ENCODE assay signal across 8 cellular contexts in the genomic region with DNA sequence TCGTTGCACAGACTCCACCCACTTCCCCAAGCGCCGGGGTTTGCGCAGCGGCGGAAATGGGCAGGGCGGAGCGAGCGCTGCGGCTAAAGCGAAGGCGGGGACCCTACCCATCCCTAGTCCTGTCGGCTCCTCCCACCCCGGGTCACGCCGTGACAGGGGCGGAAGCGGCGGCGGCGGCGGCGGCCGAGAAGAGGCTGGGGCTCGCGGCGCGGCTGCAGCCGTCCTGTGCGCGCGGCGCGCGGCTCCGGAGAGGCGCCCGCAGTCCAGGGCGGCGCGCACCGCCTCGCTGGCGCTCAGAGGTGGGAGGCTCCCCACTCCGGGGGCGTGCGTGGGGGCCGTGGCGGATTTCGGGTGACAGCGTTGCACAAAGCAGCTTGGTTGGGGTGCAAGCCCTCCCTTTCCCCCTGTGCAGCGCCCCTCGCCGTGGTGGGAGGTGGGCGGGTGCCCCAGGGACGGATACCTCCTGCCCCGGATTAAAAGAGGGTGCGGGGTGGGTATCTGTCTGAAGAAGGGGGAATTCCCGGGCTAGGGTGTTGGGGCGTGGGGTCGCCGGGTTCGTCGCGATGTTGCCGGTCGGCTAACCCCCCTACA. TPM values are rescaled to one million over a fixed set of nuclear protein-coding genes. Genes with fewer than 3 reads are reported as not detected.
DNase-seq lines count a peak whose midpoint lies in the region; ATAC-seq and TF ChIP-seq lines count a peak whose summit lies in the region.

A gene with protein sequence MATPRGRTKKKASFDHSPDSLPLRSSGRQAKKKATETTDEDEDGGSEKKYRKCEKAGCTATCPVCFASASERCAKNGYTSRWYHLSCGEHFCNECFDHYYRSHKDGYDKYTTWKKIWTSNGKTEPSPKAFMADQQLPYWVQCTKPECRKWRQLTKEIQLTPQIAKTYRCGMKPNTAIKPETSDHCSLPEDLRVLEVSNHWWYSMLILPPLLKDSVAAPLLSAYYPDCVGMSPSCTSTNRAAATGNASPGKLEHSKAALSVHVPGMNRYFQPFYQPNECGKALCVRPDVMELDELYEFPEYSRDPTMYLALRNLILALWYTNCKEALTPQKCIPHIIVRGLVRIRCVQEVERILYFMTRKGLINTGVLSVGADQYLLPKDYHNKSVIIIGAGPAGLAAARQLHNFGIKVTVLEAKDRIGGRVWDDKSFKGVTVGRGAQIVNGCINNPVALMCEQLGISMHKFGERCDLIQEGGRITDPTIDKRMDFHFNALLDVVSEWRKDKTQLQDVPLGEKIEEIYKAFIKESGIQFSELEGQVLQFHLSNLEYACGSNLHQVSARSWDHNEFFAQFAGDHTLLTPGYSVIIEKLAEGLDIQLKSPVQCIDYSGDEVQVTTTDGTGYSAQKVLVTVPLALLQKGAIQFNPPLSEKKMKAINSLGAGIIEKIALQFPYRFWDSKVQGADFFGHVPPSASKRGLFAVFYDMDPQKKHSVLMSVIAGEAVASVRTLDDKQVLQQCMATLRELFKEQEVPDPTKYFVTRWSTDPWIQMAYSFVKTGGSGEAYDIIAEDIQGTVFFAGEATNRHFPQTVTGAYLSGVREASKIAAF (plus strand): TSS at position 150 of the 591 bp plus-strand sequence. CDS start 4,474 bp downstream, outside the sequence.

- H3K4me1 ChIP-seq in tibial artery = peaks cover 0 to 18% (median 6%) of the 10 kb centered on the region in 4 donors

- H3K9me3 Mint-ChIP-seq in activated naive CD4-positive, alpha-beta T cell treated with anti-CD3 and anti-CD28 coated beads, Interleukin-2, amount 10 ng/mL, durations not matched to agents 7 days and 5 days = no peaks in the 10 kb centered on the region

- H3K36me3 Mint-ChIP-seq in activated naive CD4-positive, alpha-beta T cell treated with anti-CD3 and anti-CD28 coated beads, Interleukin-2, amount 10 ng/mL, durations not matched to agents 7 days and 5 days = peaks cover 10% of the 10 kb centered on the region

- no peaks in the 10 kb centered on the region for H3K9me3 ChIP-seq in tibial artery

- peak within 1 kb of the TSS; percentile 80 to 86 for H3K27ac ChIP-seq in tibial artery

- no peak for TF ChIP-seq CTCF in LNCaP clone FGC (IDR thresholded peaks at IDR 0.05; ENCODE audit: control insufficient read depth, extremely low read depth, insufficient read depth)
- no peak for TF ChIP-seq CTCF in omental fat pad (IDR thresholded peaks at IDR 0.05)
- TF ChIP-seq CTCF in tibial artery (IDR thresholded peaks at IDR 0.05) = no peak

- H3K27me3 ChIP-seq in tibial artery = no peaks in the 10 kb centered on the region

- peak within 1 kb of the TSS; percentile 98 for H3K4me3 Mint-ChIP-seq in activated naive CD4-positive, alpha-beta T cell treated with anti-CD3 and anti-CD28 coated beads, Interleukin-2, amount 10 ng/mL, durations not matched to agents 7 days and 5 days

- CTCF ChIA-PET in activated naive CD4-positive, alpha-beta T cell treated with anti-CD3 and anti-CD28 coated beads, Interleukin-2, amount 10 ng/mL, durations not matched to agents 7 days and 5 days (lab: Charles Lee) = no interaction called here

- intact Hi-C loops in tibial artery (cut with DNase I; ENCODE audit: low total_unique reads) = loop anchor here (10.0 kb wide), 2 partner anchors 109 to 451 kb away; a partner anchor contains a TSS

- H3K27me3 Mint-ChIP-seq in activated naive CD4-positive, alpha-beta T cell treated with anti-CD3 and anti-CD28 coated beads, Interleukin-2, amount 10 ng/mL, durations not matched to agents 7 days and 5 days = peaks cover 9% of the 10 kb centered on the region

- peaks cover 5 to 9% (median 6%) of the 10 kb centered on the region in 3 donors for H3K36me3 ChIP-seq in tibial artery

- peak within 1 kb of the TSS; percentile 94 for H3K4me3 ChIP-seq in LNCaP clone FGC (ENCODE audit: low read depth, low read length)
- peak within 1 kb of the TSS; percentile 90 to 99 for H3K4me3 ChIP-seq in tibial artery

- DNase-seq in GDM1 (lab: John Stamatoyannopoulos, UW) = peak; percentile 98
- DNase-seq in H4 (ENCODE audit: low spot score) = peak; percentile 95
- DNase-seq in LNCaP clone FGC (ENCODE audit: low read depth) = peak; percentile 90
- DNase-seq in SHP77 treated with DMSO at 0.1 percent for 48 hours (lab: John Stamatoyannopoulos, UW) = peak; percentile 84
- peak; percentile 99 for DNase-seq in activated naive CD4-positive, alpha-beta T cell treated with anti-CD3 and anti-CD28 coated beads, Interleukin-2, amount 10 ng/mL, durations not matched to agents 7 days and 5 days
- DNase-seq in glomerular endothelial cell (ENCODE audit: extremely low read depth, low read depth, low spot score) = peak; percentile 68
- DNase-seq in omental fat pad (ENCODE audit: low spot score) = peak; percentile 86
- DNase-seq in tibial artery = peak; percentile 97 to 99

- peak; percentile 99 for ATAC-seq in omental fat pad (ENCODE audit: low FRiP score)

- peak within 1 kb of the TSS; percentile 94 for H3K27ac Mint-ChIP-seq in activated naive CD4-positive, alpha-beta T cell treated with anti-CD3 and anti-CD28 coated beads, Interleukin-2, amount 10 ng/mL, durations not matched to agents 7 days and 5 days

- peaks cover 30% of the 10 kb centered on the region for H3K4me1 Mint-ChIP-seq in activated naive CD4-positive, alpha-beta T cell treated with anti-CD3 and anti-CD28 coated beads, Interleukin-2, amount 10 ng/mL, durations not matched to agents 7 days and 5 days

RNA-seq across cellular contexts. Expression of the gene that starts here (rescaled TPM):
- 6.0 and 6.6 TPM in 2 replicates for total RNA-seq in H4 (2014; rRNA removed; shearing (Covaris generic))
- total RNA-seq in glomerular endothelial cell (7.9 and 13.5 TPM in 2 replicates), omental fat pad (10 to 100 TPM; 12.1 to 15.8 (median 12.7) TPM)

Comparison
In these comparisons a context has a peak if more than half of its experiments do, and no peak if none do; other contexts are left out.
1. Peak in every context shown above with its lines: DNase-seq, ATAC-seq, H3K4me3 ChIP-seq and H3K27ac ChIP-seq.